ENCODE assay signal across 8 cellular contexts in the genomic region with DNA sequence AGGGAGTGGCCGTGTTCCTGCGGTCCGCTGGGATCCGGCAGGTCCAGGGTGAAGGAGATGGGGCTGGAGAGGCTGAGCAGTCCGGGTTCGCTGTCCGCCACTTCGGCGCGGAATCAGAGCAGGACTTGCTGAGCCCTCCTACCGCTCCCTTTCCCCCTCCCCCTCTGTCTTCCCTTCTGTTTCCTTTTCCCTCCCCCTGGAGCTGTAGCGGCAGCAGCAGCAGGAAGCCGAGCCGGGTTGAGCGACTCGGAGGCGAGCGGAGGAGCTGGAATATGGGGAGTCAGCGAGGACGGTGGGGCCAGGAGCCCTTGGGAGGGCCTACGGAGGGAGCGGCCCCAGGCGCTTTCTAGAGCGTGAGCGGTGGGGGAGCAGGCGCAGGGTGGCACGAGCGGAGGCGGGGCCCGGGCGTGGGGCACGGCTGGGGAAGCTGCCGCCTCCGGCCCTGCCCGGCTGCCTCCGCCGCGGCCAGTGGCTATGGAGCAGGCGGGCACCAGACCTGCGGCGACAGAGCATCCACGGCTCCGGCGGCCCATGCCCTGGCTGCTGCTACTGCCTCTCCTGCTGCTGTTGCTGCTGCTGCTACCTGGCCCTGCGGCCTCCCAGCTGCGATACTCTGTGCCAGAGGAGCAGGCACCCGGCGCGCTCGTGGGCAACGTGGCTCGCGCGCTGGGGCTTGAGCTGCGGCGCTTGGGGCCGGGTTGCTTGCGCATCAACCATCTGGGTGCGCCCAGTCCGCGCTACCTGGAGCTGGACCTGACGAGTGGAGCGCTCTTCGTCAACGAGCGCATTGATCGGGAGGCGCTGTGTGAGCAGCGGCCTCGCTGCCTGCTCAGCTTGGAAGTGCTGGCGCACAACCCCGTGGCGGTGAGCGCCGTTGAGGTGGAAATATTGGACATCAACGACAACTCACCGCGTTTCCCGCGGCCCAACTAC. TPM values are rescaled to one million over a fixed set of nuclear protein-coding genes. Genes with fewer than 3 reads are reported as not detected.
A peak's percentile ranks its signal among the peaks of the same experiment; 100 is the strongest.
DNase-seq lines count a peak whose midpoint lies in the region; ATAC-seq and TF ChIP-seq lines count a peak whose summit lies in the region.

A gene with protein sequence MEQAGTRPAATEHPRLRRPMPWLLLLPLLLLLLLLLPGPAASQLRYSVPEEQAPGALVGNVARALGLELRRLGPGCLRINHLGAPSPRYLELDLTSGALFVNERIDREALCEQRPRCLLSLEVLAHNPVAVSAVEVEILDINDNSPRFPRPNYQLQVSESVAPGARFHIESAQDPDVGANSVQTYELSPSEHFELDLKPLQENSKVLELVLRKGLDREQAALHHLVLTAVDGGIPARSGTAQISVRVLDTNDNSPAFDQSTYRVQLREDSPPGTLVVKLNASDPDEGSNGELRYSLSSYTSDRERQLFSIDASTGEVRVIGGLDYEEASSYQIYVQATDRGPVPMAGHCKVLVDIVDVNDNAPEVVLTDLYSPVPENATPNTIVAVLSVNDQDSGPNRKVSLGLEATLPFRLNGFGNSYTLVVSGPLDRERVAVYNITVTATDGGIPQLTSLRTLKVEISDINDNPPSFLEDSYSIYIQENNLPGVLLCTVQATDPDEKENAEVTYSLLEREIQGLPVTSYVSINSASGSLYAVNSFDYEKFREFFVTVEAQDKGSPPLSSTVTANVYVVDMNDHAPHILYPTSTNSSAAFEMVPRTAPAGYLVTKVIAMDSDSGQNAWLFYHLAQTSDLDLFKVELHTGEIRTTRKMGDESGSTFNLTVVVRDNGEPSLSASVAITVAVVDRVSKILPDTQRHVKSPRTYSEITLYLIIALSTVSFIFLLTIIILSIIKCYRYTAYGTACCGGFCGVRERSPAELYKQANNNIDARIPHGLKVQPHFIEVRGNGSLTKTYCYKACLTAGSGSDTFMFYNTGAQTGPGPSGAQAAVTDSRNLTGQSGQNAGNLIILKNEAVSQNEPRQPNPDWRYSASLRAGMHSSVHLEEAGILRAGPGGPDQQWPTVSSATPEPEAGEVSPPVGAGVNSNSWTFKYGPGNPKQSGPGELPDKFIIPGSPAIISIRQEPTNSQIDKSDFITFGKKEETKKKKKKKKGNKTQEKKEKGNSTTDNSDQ (plus strand): TSS at position 184 of the 933 bp plus-strand sequence. CDS start 291 bp downstream, at position 475.

- H3K36me3 ChIP-seq in A673 (ENCODE audit: insufficient read depth, low read length, poor library complexity, severe bottlenecking) (no peaks in the 10 kb centered on the region), iPS DF 6.9 (ENCODE audit: control insufficient read depth, insufficient read depth, low read length) (no peaks in the 10 kb centered on the region)

- H3K4me3 Mint-ChIP-seq in activated T-cell treated with anti-CD3 and anti-CD28 coated beads, Interleukin-2, amount 50 U/mL, for 4 hours: no peak within 1 kb of the TSS

- H3K4me1 ChIP-seq in A673 (ENCODE audit: insufficient read depth, low read length, poor library complexity, severe bottlenecking) (peaks cover 55% of the 10 kb centered on the region), iPS DF 6.9 (ENCODE audit: control insufficient read depth, insufficient read depth, low read length) (peaks cover 4% of the 10 kb centered on the region; the same call in 1 of the 2 replicates)

- WGBS in iPS DF 6.9 (ENCODE audit: insufficient coverage, insufficient read length): no CpG with 5 or more reads among the region's 80 CpGs

- no peaks in the 10 kb centered on the region for H3K36me3 Mint-ChIP-seq in activated T-cell treated with anti-CD3 and anti-CD28 coated beads, Interleukin-2, amount 50 U/mL, for 4 hours (ENCODE audit: insufficient read depth)

- H3K27ac ChIP-seq in A673 (ENCODE audit: low read depth, low read length, poor library complexity, severe bottlenecking) (peak within 1 kb of the TSS; percentile 71), iPS DF 6.9 (ENCODE audit: low read length) (no peak within 1 kb of the TSS)

- DNase-seq in A673 (ENCODE audit: low spot score) (peak; percentile 87), M059J (ENCODE audit: low read depth) (peak; percentile 40), anterior cingulate cortex (lab: John Stamatoyannopoulos, UW) (peak in 55 of 58 donors; percentile 40 to 88 (median 67)), iPS DF 6.9 (ENCODE audit: low read depth, low spot score) (peak; percentile 54), retina (peak; percentile 91), GM20000 (ENCODE audit: low spot score) (no peak)
- DNase-seq in activated T-cell treated with anti-CD3 and anti-CD28 coated beads, Interleukin-2, amount 50 U/mL, for 4 hours: no peak
- DNase-seq in stimulated activated CD4-positive, alpha-beta T cell treated with anti-CD3 and anti-CD28 coated beads, Interleukin-2, amount 100 ng/mL, for 24 hours: no peak

- H3K9me3 Mint-ChIP-seq in activated T-cell treated with anti-CD3 and anti-CD28 coated beads, Interleukin-2, amount 50 U/mL, for 4 hours: no peaks in the 10 kb centered on the region

- no peaks in the 10 kb centered on the region for H3K27me3 ChIP-seq in A673 (replicated peaks; ENCODE audit: insufficient read depth, low read depth, low read length, poor library complexity)
- H3K27me3 ChIP-seq in iPS DF 6.9 (ENCODE audit: control insufficient read depth, insufficient read depth, low read length): peaks cover 3% of the 10 kb centered on the region; the same call in 1 of the 2 replicates

- H3K4me1 Mint-ChIP-seq in activated T-cell treated with anti-CD3 and anti-CD28 coated beads, Interleukin-2, amount 50 U/mL, for 4 hours (ENCODE audit: low read depth): no peaks in the 10 kb centered on the region

- CTCF ChIA-PET in A673 (lab: Charles Lee): interaction anchor here (1.1 to 1.4 kb wide), 3 partner anchors 27 to 75 kb away, joined by 3 to 8 read pairs (median 4); no protein-coding TSS in a partner anchor

- no TSS peak for BruUV-seq in A673 (replicated peaks; lab: Mats Ljungman, UMichigan)

- no peak for ATAC-seq in activated T-cell treated with anti-CD3 and anti-CD28 coated beads, Interleukin-2, amount 50 U/mL, for 4 hours

- no peak for TF ChIP-seq CTCF in A673 (conservative IDR thresholded peaks at IDR 0.05; ENCODE audit: low read depth, low read length)
- no peak for TF ChIP-seq CTCF in GM20000 (IDR thresholded peaks at IDR 0.05; ENCODE audit: extremely low read depth, missing control alignments)

- no peaks in the 10 kb centered on the region for H3K9me3 ChIP-seq in A673 (ENCODE audit: low read depth, low read length, poor library complexity, severe bottlenecking)
- no peaks in the 10 kb centered on the region for H3K9me3 ChIP-seq in iPS DF 6.9 (ENCODE audit: control insufficient read depth, insufficient read depth, low read length)

- POLR2A ChIA-PET in A673 (lab: Charles Lee; ENCODE audit: low non-redundant PET): no interaction called here

- peaks cover 43% of the 10 kb centered on the region for H3K27me3 Mint-ChIP-seq in activated T-cell treated with anti-CD3 and anti-CD28 coated beads, Interleukin-2, amount 50 U/mL, for 4 hours (ENCODE audit: low read depth)

- H3K4me3 ChIP-seq in A673 (ENCODE audit: low read depth, low read length, poor library complexity, severe bottlenecking) (peak within 1 kb of the TSS; percentile 68), iPS DF 6.9 (ENCODE audit: low read length) (peak within 1 kb of the TSS; percentile 64)

- intact Hi-C loops in A673 (cut with micrococcal nuclease; ENCODE audit: unreplicated experiment): loop anchor here (5.0 kb wide), 1 partner anchor 36 kb away; no protein-coding TSS in a partner anchor

RNA-seq across cellular contexts. Expression of the gene that starts here (rescaled TPM):
- total RNA-seq in A673 (2021): 6.8 and 7.1 TPM in 2 replicates
- total RNA-seq in M059J (2014; rRNA removed; shearing (Covaris generic)): 0.17 TPM in 1 of 2 replicates, not detected in the other
- total RNA-seq in activated T-cell treated with anti-CD3 and anti-CD28 coated beads, Interleukin-2, amount 50 U/mL, for 4 hours: not detected

Comparison
In these comparisons a context has a peak if more than half of its experiments do, and no peak if none do; other contexts are left out.
1. Peak in DNase-seq in M059J; RNA of the gene not detected or under 1 TPM.
2. DNase-seq: peak in A673 (single experiment), anterior cingulate cortex (55 of 58), iPS DF 6.9 (single experiment) and retina (single experiment); none in activated T-cell treated with anti-CD3 and anti-CD28 coated beads, Interleukin-2, amount 50 U/mL, for 4 hours (single experiment), GM20000 (single experiment) and stimulated activated CD4-positive, alpha-beta T cell treated with anti-CD3 and anti-CD28 coated beads, Interleukin-2, amount 100 ng/mL, for 24 hours (0 of 2).